Comparison of ENCODE assay signal across 1 cellular context in genomic region chr14:24431569-24432258, GRCh38.
A peak's percentile ranks its signal among the peaks of the same experiment; 100 is the strongest.
TF ChIP-seq lines count a peak whose summit lies in the region.

No MANE protein-coding gene starts in this region.

TF ChIP-seq in HepG2, 621 proteins besides CTCF, POLR2A, EP300 and RAD21 (continued from another document and continues in another):
- no peak for TF ChIP-seq ZBTB40 (IDR thresholded peaks at IDR 0.05)
- TF ChIP-seq ZBTB40 (CRISPR knock-in tag; IDR thresholded peaks at IDR 0.05), result no peak; the same call in none of the 2 replicates
- TF ChIP-seq HNRNPL (IDR thresholded peaks at IDR 0.05; ENCODE audit: low read depth, low read length), result peak; percentile 91
- TF ChIP-seq NCOA5 (CRISPR knock-in tag; IDR thresholded peaks at IDR 0.05), result no peak
- no peak for TF ChIP-seq RFXANK (CRISPR knock-in tag; IDR thresholded peaks at IDR 0.05)
- TF ChIP-seq SMAD1 (CRISPR knock-in tag; IDR thresholded peaks at IDR 0.05; ENCODE audit: borderline replicate concordance, low read depth), result peak; percentile 98; the same call in 1 of the 2 replicates
- no peak for TF ChIP-seq GLMP (CRISPR knock-in tag; IDR thresholded peaks at IDR 0.05; ENCODE audit: borderline replicate concordance)
- TF ChIP-seq, protein P1, sequence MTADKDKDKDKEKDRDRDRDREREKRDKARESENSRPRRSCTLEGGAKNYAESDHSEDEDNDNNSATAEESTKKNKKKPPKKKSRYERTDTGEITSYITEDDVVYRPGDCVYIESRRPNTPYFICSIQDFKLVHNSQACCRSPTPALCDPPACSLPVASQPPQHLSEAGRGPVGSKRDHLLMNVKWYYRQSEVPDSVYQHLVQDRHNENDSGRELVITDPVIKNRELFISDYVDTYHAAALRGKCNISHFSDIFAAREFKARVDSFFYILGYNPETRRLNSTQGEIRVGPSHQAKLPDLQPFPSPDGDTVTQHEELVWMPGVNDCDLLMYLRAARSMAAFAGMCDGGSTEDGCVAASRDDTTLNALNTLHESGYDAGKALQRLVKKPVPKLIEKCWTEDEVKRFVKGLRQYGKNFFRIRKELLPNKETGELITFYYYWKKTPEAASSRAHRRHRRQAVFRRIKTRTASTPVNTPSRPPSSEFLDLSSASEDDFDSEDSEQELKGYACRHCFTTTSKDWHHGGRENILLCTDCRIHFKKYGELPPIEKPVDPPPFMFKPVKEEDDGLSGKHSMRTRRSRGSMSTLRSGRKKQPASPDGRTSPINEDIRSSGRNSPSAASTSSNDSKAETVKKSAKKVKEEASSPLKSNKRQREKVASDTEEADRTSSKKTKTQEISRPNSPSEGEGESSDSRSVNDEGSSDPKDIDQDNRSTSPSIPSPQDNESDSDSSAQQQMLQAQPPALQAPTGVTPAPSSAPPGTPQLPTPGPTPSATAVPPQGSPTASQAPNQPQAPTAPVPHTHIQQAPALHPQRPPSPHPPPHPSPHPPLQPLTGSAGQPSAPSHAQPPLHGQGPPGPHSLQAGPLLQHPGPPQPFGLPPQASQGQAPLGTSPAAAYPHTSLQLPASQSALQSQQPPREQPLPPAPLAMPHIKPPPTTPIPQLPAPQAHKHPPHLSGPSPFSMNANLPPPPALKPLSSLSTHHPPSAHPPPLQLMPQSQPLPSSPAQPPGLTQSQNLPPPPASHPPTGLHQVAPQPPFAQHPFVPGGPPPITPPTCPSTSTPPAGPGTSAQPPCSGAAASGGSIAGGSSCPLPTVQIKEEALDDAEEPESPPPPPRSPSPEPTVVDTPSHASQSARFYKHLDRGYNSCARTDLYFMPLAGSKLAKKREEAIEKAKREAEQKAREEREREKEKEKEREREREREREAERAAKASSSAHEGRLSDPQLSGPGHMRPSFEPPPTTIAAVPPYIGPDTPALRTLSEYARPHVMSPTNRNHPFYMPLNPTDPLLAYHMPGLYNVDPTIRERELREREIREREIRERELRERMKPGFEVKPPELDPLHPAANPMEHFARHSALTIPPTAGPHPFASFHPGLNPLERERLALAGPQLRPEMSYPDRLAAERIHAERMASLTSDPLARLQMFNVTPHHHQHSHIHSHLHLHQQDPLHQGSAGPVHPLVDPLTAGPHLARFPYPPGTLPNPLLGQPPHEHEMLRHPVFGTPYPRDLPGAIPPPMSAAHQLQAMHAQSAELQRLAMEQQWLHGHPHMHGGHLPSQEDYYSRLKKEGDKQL (CRISPR knock-in tag; IDR thresholded peaks at IDR 0.05; ENCODE audit: low read depth), result no peak; the same call in 1 of the 2 replicates
- peak; percentile 74; the same call in 1 of the 2 replicates for TF ChIP-seq SIN3B (IDR thresholded peaks at IDR 0.05; ENCODE audit: low read length)
- no peak for TF ChIP-seq ZNF597 (CRISPR knock-in tag; IDR thresholded peaks at IDR 0.05)
- no peak for TF ChIP-seq FOXJ3 (CRISPR knock-in tag; IDR thresholded peaks at IDR 0.05; ENCODE audit: borderline replicate concordance)
- TF ChIP-seq, protein P2, sequence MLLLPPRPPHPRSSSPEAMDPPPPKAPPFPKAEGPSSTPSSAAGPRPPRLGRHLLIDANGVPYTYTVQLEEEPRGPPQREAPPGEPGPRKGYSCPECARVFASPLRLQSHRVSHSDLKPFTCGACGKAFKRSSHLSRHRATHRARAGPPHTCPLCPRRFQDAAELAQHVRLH (CRISPR knock-in tag; IDR thresholded peaks at IDR 0.05; ENCODE audit: borderline replicate concordance, low read depth), result peak; percentile 73
- TF ChIP-seq, protein P3, sequence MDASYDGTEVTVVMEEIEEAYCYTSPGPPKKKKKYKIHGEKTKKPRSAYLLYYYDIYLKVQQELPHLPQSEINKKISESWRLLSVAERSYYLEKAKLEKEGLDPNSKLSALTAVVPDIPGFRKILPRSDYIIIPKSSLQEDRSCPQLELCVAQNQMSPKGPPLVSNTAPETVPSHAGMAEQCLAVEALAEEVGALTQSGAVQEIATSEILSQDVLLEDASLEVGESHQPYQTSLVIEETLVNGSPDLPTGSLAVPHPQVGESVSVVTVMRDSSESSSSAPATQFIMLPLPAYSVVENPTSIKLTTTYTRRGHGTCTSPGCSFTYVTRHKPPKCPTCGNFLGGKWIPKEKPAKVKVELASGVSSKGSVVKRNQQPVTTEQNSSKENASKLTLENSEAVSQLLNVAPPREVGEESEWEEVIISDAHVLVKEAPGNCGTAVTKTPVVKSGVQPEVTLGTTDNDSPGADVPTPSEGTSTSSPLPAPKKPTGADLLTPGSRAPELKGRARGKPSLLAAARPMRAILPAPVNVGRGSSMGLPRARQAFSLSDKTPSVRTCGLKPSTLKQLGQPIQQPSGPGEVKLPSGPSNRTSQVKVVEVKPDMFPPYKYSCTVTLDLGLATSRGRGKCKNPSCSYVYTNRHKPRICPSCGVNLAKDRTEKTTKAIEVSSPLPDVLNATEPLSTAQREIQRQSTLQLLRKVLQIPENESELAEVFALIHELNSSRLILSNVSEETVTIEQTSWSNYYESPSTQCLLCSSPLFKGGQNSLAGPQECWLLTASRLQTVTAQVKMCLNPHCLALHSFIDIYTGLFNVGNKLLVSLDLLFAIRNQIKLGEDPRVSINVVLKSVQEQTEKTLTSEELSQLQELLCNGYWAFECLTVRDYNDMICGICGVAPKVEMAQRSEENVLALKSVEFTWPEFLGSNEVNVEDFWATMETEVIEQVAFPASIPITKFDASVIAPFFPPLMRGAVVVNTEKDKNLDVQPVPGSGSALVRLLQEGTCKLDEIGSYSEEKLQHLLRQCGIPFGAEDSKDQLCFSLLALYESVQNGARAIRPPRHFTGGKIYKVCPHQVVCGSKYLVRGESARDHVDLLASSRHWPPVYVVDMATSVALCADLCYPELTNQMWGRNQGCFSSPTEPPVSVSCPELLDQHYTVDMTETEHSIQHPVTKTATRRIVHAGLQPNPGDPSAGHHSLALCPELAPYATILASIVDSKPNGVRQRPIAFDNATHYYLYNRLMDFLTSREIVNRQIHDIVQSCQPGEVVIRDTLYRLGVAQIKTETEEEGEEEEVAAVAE (CRISPR knock-in tag; IDR thresholded peaks at IDR 0.05; ENCODE audit: borderline replicate concordance), result peak; percentile 73; the same call in 1 of the 2 replicates
- TF ChIP-seq ATAD3A (CRISPR knock-in tag; IDR thresholded peaks at IDR 0.05), result no peak; the same call in 1 of the 2 replicates
- TF ChIP-seq GABPA (IDR thresholded peaks at IDR 0.05; ENCODE audit: low read depth, low read length), result no peak
- no peak for TF ChIP-seq GABPA (CRISPR knock-in tag; IDR thresholded peaks at IDR 0.05; ENCODE audit: low read depth)
- no peak for TF ChIP-seq JARID2 (CRISPR knock-in tag; IDR thresholded peaks at IDR 0.05; ENCODE audit: insufficient replicate concordance)
- peak; percentile 96; the same call in 1 of the 2 replicates for TF ChIP-seq AHR (CRISPR knock-in tag; IDR thresholded peaks at IDR 0.05)
- TF ChIP-seq ZBED4 (CRISPR knock-in tag; IDR thresholded peaks at IDR 0.05; ENCODE audit: borderline replicate concordance), result no peak; the same call in 1 of the 2 replicates
- TF ChIP-seq RELA (CRISPR knock-in tag; IDR thresholded peaks at IDR 0.05), result peak; percentile 50; the same call in 1 of the 2 replicates
- no peak for TF ChIP-seq REXO4 (CRISPR knock-in tag; IDR thresholded peaks at IDR 0.05; ENCODE audit: borderline replicate concordance)
- TF ChIP-seq RBAK (CRISPR knock-in tag; IDR thresholded peaks at IDR 0.05), result peak; percentile 45; the same call in 1 of the 2 replicates
